Comparison of ENCODE assay signal across 10 cellular contexts in genomic region chr19:2550431-2551171, GRCh38.
DNase-seq lines count a peak whose midpoint lies in the region; ATAC-seq and TF ChIP-seq lines count a peak whose summit lies in the region.
"Had no signal": no experiment of that assay in that cellular context is flagged by ENCODE, and none has a peak within 500 bp of the region (broad histone marks: within the 10 kb centered on the region; RNA-seq: fewer than 3 reads in every experiment).

No MANE protein-coding gene starts in this region.

- H3K27me3 ChIP-seq in BLaER1, result no peaks in the 10 kb centered on the region
- H3K27me3 ChIP-seq in colonic mucosa, result no peaks in the 10 kb centered on the region
- no peaks in the 10 kb centered on the region for H3K27me3 ChIP-seq in osteoblast (ENCODE audit: insufficient read depth, low read length)

- H3K4me2 ChIP-seq in BLaER1 (peak overlapping the region; percentile 26), osteoblast (ENCODE audit: insufficient read depth, low read length) (no peak overlapping the region)

- no peak overlapping the region for H3K4me3 ChIP-seq in BLaER1
- H3K4me3 ChIP-seq in colonic mucosa, result no peak overlapping the region
- no peak overlapping the region for H3K4me3 ChIP-seq in osteoblast (ENCODE audit: insufficient read depth, low read length)

- H3K36me3 ChIP-seq in BLaER1, result peaks cover 54% of the 10 kb centered on the region
- H3K36me3 ChIP-seq in colonic mucosa, result no peaks in the 10 kb centered on the region
- no peaks in the 10 kb centered on the region for H3K36me3 ChIP-seq in osteoblast (ENCODE audit: insufficient read depth, low read length)

- H2AFZ ChIP-seq in osteoblast (ENCODE audit: low read length), result no peak overlapping the region

- H3K79me2 ChIP-seq in osteoblast (ENCODE audit: insufficient read depth, low read length), result no peaks in the 10 kb centered on the region

- H3K4me1 ChIP-seq in BLaER1, result peaks cover 69% of the 10 kb centered on the region
- H3K4me1 ChIP-seq in colonic mucosa, result peaks cover 5% of the 10 kb centered on the region
- H3K4me1 ChIP-seq in osteoblast (ENCODE audit: insufficient read depth, low read length), result peaks cover 12% of the 10 kb centered on the region

- H4K20me1 ChIP-seq in BLaER1 (peaks cover 88% of the 10 kb centered on the region), osteoblast (ENCODE audit: insufficient read depth, low read length) (no peaks in the 10 kb centered on the region)

- no peak for TF ChIP-seq CTCF in colonic mucosa (IDR thresholded peaks at IDR 0.05)
- no peak for TF ChIP-seq CTCF in osteoblast (IDR thresholded peaks at IDR 0.05; ENCODE audit: extremely low read depth, low read depth, low read length)

- H3K27ac ChIP-seq in BLaER1 (peak overlapping the region; percentile 55), colonic mucosa (peak overlapping the region; percentile 14), osteoblast (ENCODE audit: low read depth, low read length) (peak overlapping the region; percentile 87)
- H3K27ac ChIP-seq: epithelial cell of prostate had no signal

- intact Hi-C loops in colonic mucosa (cut with DNase I), result no loop called here

- ATAC-seq in HG02642 (IDR thresholded peaks at IDR 0.05; ENCODE audit: poor library complexity, unreplicated experiment), result no peak
- ATAC-seq: naive thymus-derived CD8-positive, alpha-beta T cell had no signal

- H3K9me3 ChIP-seq in BLaER1 (no peaks in the 10 kb centered on the region), colonic mucosa (no peaks in the 10 kb centered on the region), osteoblast (ENCODE audit: low read depth, low read length) (no peaks in the 10 kb centered on the region)

- DNase-seq in NCI-H2029 treated with DMSO at 0.1 percent for 48 hours (lab: John Stamatoyannopoulos, UW) (peak; percentile 78), colonic mucosa (no peak), osteoblast (ENCODE audit: insufficient read length, low spot score, missing footprints) (peak; percentile 69), T-helper 9 cell (no peak)
- no peak for DNase-seq in activated CD4-positive, CD25-positive, alpha-beta regulatory T cell treated with anti-CD3 and anti-CD28 coated beads, Interleukin-2, amount 50 U/mL, for 72 hours
- DNase-seq in activated effector memory CD4-positive, alpha-beta T cell treated with anti-CD3 and anti-CD28 coated beads, Interleukin-2, amount 50 U/mL, for 16 hours, result no peak
- DNase-seq: naive thymus-derived CD8-positive, alpha-beta T cell had no signal

- H3K9ac ChIP-seq in BLaER1, result no peak overlapping the region
- no peak overlapping the region for H3K9ac ChIP-seq in colonic mucosa (ENCODE audit: low read depth in 2 of 2, low read length in 2 of 2)

Comparison
In these comparisons a context has a peak if more than half of its experiments do, and no peak if none do; other contexts are left out.
1. H3K27ac ChIP-seq: peak in every context shown above with its lines; median percentile 87 in osteoblast; 55 in BLaER1; 14 in colonic mucosa.
2. DNase-seq: peak in NCI-H2029 treated with DMSO at 0.1 percent for 48 hours (single experiment) and osteoblast (single experiment); none in colonic mucosa (single experiment), T-helper 9 cell (single experiment), activated CD4-positive, CD25-positive, alpha-beta regulatory T cell treated with anti-CD3 and anti-CD28 coated beads, Interleukin-2, amount 50 U/mL, for 72 hours (single experiment) and activated effector memory CD4-positive, alpha-beta T cell treated with anti-CD3 and anti-CD28 coated beads, Interleukin-2, amount 50 U/mL, for 16 hours (single experiment).